14 cellular contexts compared by ENCODE assay signal in genomic region chr10:119283387-119283786, GRCh38.
DNase-seq lines count a peak whose midpoint lies in the region; ATAC-seq and TF ChIP-seq lines count a peak whose summit lies in the region.
"Had no signal": no experiment of that assay in that cellular context is flagged by ENCODE, and none has a peak within 500 bp of the region (broad histone marks: within the 10 kb centered on the region; RNA-seq: fewer than 3 reads in every experiment).

No MANE protein-coding gene starts in this region.

- peak overlapping the region; percentile 79 for H3K4me3 Mint-ChIP-seq in CD4-positive, alpha-beta T cell
- H3K4me3 Mint-ChIP-seq in activated T-helper 2 cell treated with anti-CD3 and anti-CD28 coated beads, Interferon-gamma antibody, Interleukin-2, Interleukin-4, amounts not matched to agents 10 μg/mL and 5 μg/mL and 100 μg/mL, durations not matched to agents 14 hours and 24 hours and 36 hours (ENCODE audit: low read depth): no peak overlapping the region

- TF ChIP-seq CTCF in CD4-positive, alpha-beta T cell (IDR thresholded peaks at IDR 0.05): no peak
- TF ChIP-seq CTCF in neutrophil (IDR thresholded peaks at IDR 0.05) (no peak), omental fat pad (IDR thresholded peaks at IDR 0.05) (no peak)

- intact Hi-C loops in CD4-positive, alpha-beta T cell (cut with DNase I, micrococcal nuclease): no loop called here
- intact Hi-C loops in activated T-helper 2 cell treated with anti-CD3 and anti-CD28 coated beads, Interferon-gamma antibody, Interleukin-2, Interleukin-4, amounts not matched to agents 10 μg/mL and 5 μg/mL and 100 μg/mL, durations not matched to agents 14 hours and 24 hours and 36 hours (cut with micrococcal nuclease): no loop called here

- no peaks in the 10 kb centered on the region for H3K36me3 ChIP-seq in neutrophil
- H3K36me3 ChIP-seq: BLaER1 treated with 17β-estradiol and CSF1 and Interleukin-3, amounts not matched to agents 10 nM and 100 nM had no signal

- H3K27ac ChIP-seq in CD4-positive, alpha-beta T cell (ENCODE audit: low read depth, low read length): no peak overlapping the region
- peak overlapping the region; percentile 44 for H3K27ac ChIP-seq in neutrophil
- H3K27ac ChIP-seq: BLaER1 treated with 17β-estradiol and CSF1 and Interleukin-3, amounts not matched to agents 10 nM and 100 nM had no signal

- POLR2A ChIA-PET in CD4-positive, alpha-beta T cell (lab: Charles Lee): interaction anchor here (1.0 to 2.1 kb wide), 4 partner anchors 12 to 76 kb away, joined by 3 to 8 read pairs (median 6); partner anchors contain the start of gene GRK5

- H3K27me3 ChIP-seq in CD4-positive, alpha-beta T cell (ENCODE audit: control insufficient read depth, insufficient read depth, low read length): no peaks in the 10 kb centered on the region
- H3K27me3 ChIP-seq in neutrophil: no peaks in the 10 kb centered on the region
- H3K27me3 ChIP-seq: BLaER1 treated with 17β-estradiol and CSF1 and Interleukin-3, amounts not matched to agents 10 nM and 100 nM had no signal

- peaks cover 0 to 20% of the 10 kb centered on the region in 2 experiments for H3K4me1 ChIP-seq in neutrophil (ENCODE audit: control insufficient read depth in 1 of 2, insufficient read depth in 1 of 2, low read depth in 1 of 2, low read length in 1 of 2)

- no peaks in the 10 kb centered on the region for H3K27me3 Mint-ChIP-seq in CD4-positive, alpha-beta T cell
- no peaks in the 10 kb centered on the region for H3K27me3 Mint-ChIP-seq in activated T-helper 2 cell treated with anti-CD3 and anti-CD28 coated beads, Interferon-gamma antibody, Interleukin-2, Interleukin-4, amounts not matched to agents 10 μg/mL and 5 μg/mL and 100 μg/mL, durations not matched to agents 14 hours and 24 hours and 36 hours (ENCODE audit: low read depth)

- CTCF ChIA-PET in CD4-positive, alpha-beta T cell (lab: Charles Lee): interaction anchor here (1.3 to 1.8 kb wide), 2 partner anchors 9 to 15 kb away, joined by 3 to 4 read pairs; no protein-coding TSS in a partner anchor

- H3K27ac Mint-ChIP-seq in CD4-positive, alpha-beta T cell: peak overlapping the region; percentile 68
- H3K27ac Mint-ChIP-seq in activated T-helper 2 cell treated with anti-CD3 and anti-CD28 coated beads, Interferon-gamma antibody, Interleukin-2, Interleukin-4, amounts not matched to agents 10 μg/mL and 5 μg/mL and 100 μg/mL, durations not matched to agents 14 hours and 24 hours and 36 hours: peak overlapping the region; percentile 76

- no peaks in the 10 kb centered on the region for H3K36me3 Mint-ChIP-seq in CD4-positive, alpha-beta T cell (ENCODE audit: low read depth)
- peaks cover 4% of the 10 kb centered on the region for H3K36me3 Mint-ChIP-seq in activated T-helper 2 cell treated with anti-CD3 and anti-CD28 coated beads, Interferon-gamma antibody, Interleukin-2, Interleukin-4, amounts not matched to agents 10 μg/mL and 5 μg/mL and 100 μg/mL, durations not matched to agents 14 hours and 24 hours and 36 hours (ENCODE audit: low read depth)

- no peak for DNase-seq in CD4-positive, alpha-beta T cell
- no peak for DNase-seq in activated T-helper 2 cell treated with anti-CD3 and anti-CD28 coated beads, Interferon-gamma antibody, Interleukin-2, Interleukin-4, amounts not matched to agents 10 μg/mL and 5 μg/mL and 100 μg/mL, durations not matched to agents 14 hours and 24 hours and 36 hours (ENCODE audit: low spot score)
- DNase-seq in retina (no peak), cerebellum (ENCODE audit: low spot score) (no peak), SK-N-DZ (ENCODE audit: low spot score) (no peak), omental fat pad (ENCODE audit: low spot score) (no peak)
- DNase-seq: activated CD4-positive, alpha-beta T cell treated with anti-CD3 and anti-CD28 coated beads for 1 hour; kidney; NCI-H1105 treated with DMSO at 0.1 percent for 48 hours; NCI-H345; stimulated activated CD4-positive, alpha-beta T cell treated with anti-CD3 and anti-CD28 coated beads, Interleukin-4, amount 100 ng/mL, for 1 hour had no signal

- H3K9me3 Mint-ChIP-seq in CD4-positive, alpha-beta T cell: no peaks in the 10 kb centered on the region
- no peaks in the 10 kb centered on the region for H3K9me3 Mint-ChIP-seq in activated T-helper 2 cell treated with anti-CD3 and anti-CD28 coated beads, Interferon-gamma antibody, Interleukin-2, Interleukin-4, amounts not matched to agents 10 μg/mL and 5 μg/mL and 100 μg/mL, durations not matched to agents 14 hours and 24 hours and 36 hours

- no peaks in the 10 kb centered on the region for H3K9me3 ChIP-seq in CD4-positive, alpha-beta T cell (ENCODE audit: control insufficient read depth, low read length)
- no peaks in the 10 kb centered on the region for H3K9me3 ChIP-seq in neutrophil
- H3K9me3 ChIP-seq: BLaER1 treated with 17β-estradiol and CSF1 and Interleukin-3, amounts not matched to agents 10 nM and 100 nM had no signal

- H3K4me1 Mint-ChIP-seq in CD4-positive, alpha-beta T cell (ENCODE audit: low read depth): peaks cover 88% of the 10 kb centered on the region
- peaks cover 62% of the 10 kb centered on the region for H3K4me1 Mint-ChIP-seq in activated T-helper 2 cell treated with anti-CD3 and anti-CD28 coated beads, Interferon-gamma antibody, Interleukin-2, Interleukin-4, amounts not matched to agents 10 μg/mL and 5 μg/mL and 100 μg/mL, durations not matched to agents 14 hours and 24 hours and 36 hours (ENCODE audit: low read depth)

- no peak overlapping the region for H3K4me3 ChIP-seq in neutrophil (ENCODE audit: low read depth in 1 of 2, low read length in 1 of 2)
- H3K4me3 ChIP-seq: BLaER1 treated with 17β-estradiol and CSF1 and Interleukin-3, amounts not matched to agents 10 nM and 100 nM had no signal

- ATAC-seq in CD4-positive, alpha-beta T cell (ENCODE audit: poor library complexity): no peak
- peak; percentile 12 for ATAC-seq in GM18907 (IDR thresholded peaks at IDR 0.05; ENCODE audit: unreplicated experiment)
- ATAC-seq in omental fat pad (ENCODE audit: low FRiP score): no peak
